Comparison of ENCODE assay signal across 15 cellular contexts in genomic region chr3:101810023-101810415, GRCh38. TPM values are rescaled to one million over a fixed set of nuclear protein-coding genes. Genes with fewer than 3 reads are reported as not detected.
A peak's percentile ranks its signal among the peaks of the same experiment; 100 is the strongest.
DNase-seq lines count a peak whose midpoint lies in the region; ATAC-seq and TF ChIP-seq lines count a peak whose summit lies in the region.
"Had no signal": no experiment of that assay in that cellular context is flagged by ENCODE, and none has a peak within 500 bp of the region (broad histone marks: within the 10 kb centered on the region; RNA-seq: fewer than 3 reads in every experiment).

No MANE protein-coding gene starts in this region.

- peak overlapping the region; percentile 30 for H3K27ac Mint-ChIP-seq in activated naive CD8-positive, alpha-beta T cell
- H3K27ac Mint-ChIP-seq in activated naive CD8-positive, alpha-beta T cell treated with anti-CD3 and anti-CD28 coated beads for 36 hours, result no peak overlapping the region
- H3K27ac Mint-ChIP-seq: dendritic cell treated with granulocyte-macrophage colony-stimulating factor and Interleukin-4, amounts not matched to agents 40 ng/mL and 50 ng/mL, for 4 days; neural progenitor cell had no signal

- no peaks in the 10 kb centered on the region for H3K27me3 Mint-ChIP-seq in activated naive CD8-positive, alpha-beta T cell
- no peaks in the 10 kb centered on the region for H3K27me3 Mint-ChIP-seq in activated naive CD8-positive, alpha-beta T cell treated with anti-CD3 and anti-CD28 coated beads for 36 hours
- H3K27me3 Mint-ChIP-seq: dendritic cell treated with granulocyte-macrophage colony-stimulating factor and Interleukin-4, amounts not matched to agents 40 ng/mL and 50 ng/mL, for 4 days had no signal

- no peaks in the 10 kb centered on the region for H3K36me3 Mint-ChIP-seq in activated naive CD8-positive, alpha-beta T cell
- H3K36me3 Mint-ChIP-seq in activated naive CD8-positive, alpha-beta T cell treated with anti-CD3 and anti-CD28 coated beads for 36 hours, result peaks cover 4% of the 10 kb centered on the region
- H3K36me3 Mint-ChIP-seq: neural progenitor cell had no signal

- no peak overlapping the region for H3K4me3 ChIP-seq in esophagus muscularis mucosa
- no peak overlapping the region for H3K4me3 ChIP-seq in thyroid gland (replicated peaks in 1 of 3)
- H3K4me3 ChIP-seq: neural progenitor cell had no signal

- no peak overlapping the region for H3K4me3 Mint-ChIP-seq in activated naive CD8-positive, alpha-beta T cell
- no peak overlapping the region for H3K4me3 Mint-ChIP-seq in activated naive CD8-positive, alpha-beta T cell treated with anti-CD3 and anti-CD28 coated beads for 36 hours
- H3K4me3 Mint-ChIP-seq: dendritic cell treated with granulocyte-macrophage colony-stimulating factor and Interleukin-4, amounts not matched to agents 40 ng/mL and 50 ng/mL, for 4 days; neural progenitor cell had no signal

- H3K36me3 ChIP-seq in esophagus muscularis mucosa (peaks cover 0 to 17% (median 12%) of the 10 kb centered on the region in 4 donors), thyroid gland (no peaks in the 10 kb centered on the region)
- H3K36me3 ChIP-seq: neural progenitor cell had no signal

- H3K27me3 ChIP-seq in esophagus muscularis mucosa (no peaks in the 10 kb centered on the region), thyroid gland (no peaks in the 10 kb centered on the region)
- H3K27me3 ChIP-seq: neural progenitor cell had no signal

- intact Hi-C loops in esophagus muscularis mucosa (cut with DNase I), result loop anchor here (5.0 to 10.0 kb wide), 2 partner anchors 37 to 165 kb away; partner anchors contain the start of gene NFKBIZ
- intact Hi-C loops in thyroid gland (cut with DNase I), result no loop called here

- TF ChIP-seq CTCF in esophagus muscularis mucosa (IDR thresholded peaks at IDR 0.05) (no peak), thyroid gland (IDR thresholded peaks at IDR 0.05) (no peak)

- no peak for ATAC-seq in GM18858 (IDR thresholded peaks at IDR 0.05; ENCODE audit: unreplicated experiment)
- ATAC-seq: sciatic nerve had no signal

- H3K4me1 ChIP-seq in esophagus muscularis mucosa (peaks cover 18 to 44% (median 36%) of the 10 kb centered on the region in 4 donors), thyroid gland (peaks cover 19 to 26% of the 10 kb centered on the region in 2 donors)

- TF ChIP-seq EP300 in esophagus muscularis mucosa (IDR thresholded peaks at IDR 0.05), result no peak

- H3K4me1 Mint-ChIP-seq in activated naive CD8-positive, alpha-beta T cell (ENCODE audit: low read depth), result peaks cover 40% of the 10 kb centered on the region
- H3K4me1 Mint-ChIP-seq in activated naive CD8-positive, alpha-beta T cell treated with anti-CD3 and anti-CD28 coated beads for 36 hours, result peaks cover 47% of the 10 kb centered on the region
- H3K4me1 Mint-ChIP-seq: neural progenitor cell had no signal

- TF ChIP-seq POLR2A in esophagus muscularis mucosa (IDR thresholded peaks at IDR 0.05; ENCODE audit: low read depth) (no peak), thyroid gland (IDR thresholded peaks at IDR 0.05) (no peak)

- DNase-seq in activated naive CD8-positive, alpha-beta T cell treated with anti-CD3 and anti-CD28 coated beads for 36 hours, result no peak
- DNase-seq in NCI-H446 treated with DMSO at 0.1 percent for 48 hours (lab: John Stamatoyannopoulos, UW) (peak; percentile 10), esophagus muscularis mucosa (ENCODE audit: extremely low spot score) (no peak), thyroid gland (peak; percentile 27 to 34), iPS-NIHi11 (ENCODE audit: low spot score) (no peak), GM19238 (ENCODE audit: insufficient read length, low spot score) (no peak)
- DNase-seq: activated T-cell treated with anti-CD3 and anti-CD28 coated beads for 4 hours, amygdala, hypothalamus, substantia nigra had no signal

- H3K27ac ChIP-seq in esophagus muscularis mucosa (replicated peaks in 1 of 4) (peak overlapping the region in 3 of 4 donors; percentile 24 to 53 (median 45)), thyroid gland (peak overlapping the region; percentile 56 to 74 (median 62))
- H3K27ac ChIP-seq: neural progenitor cell had no signal

- H3K9me3 ChIP-seq in esophagus muscularis mucosa, result no peaks in the 10 kb centered on the region
- no peaks in the 10 kb centered on the region for H3K9me3 ChIP-seq in thyroid gland

- H3K9me3 Mint-ChIP-seq in activated naive CD8-positive, alpha-beta T cell (ENCODE audit: low read depth), result no peaks in the 10 kb centered on the region
- no peaks in the 10 kb centered on the region for H3K9me3 Mint-ChIP-seq in activated naive CD8-positive, alpha-beta T cell treated with anti-CD3 and anti-CD28 coated beads for 36 hours
- H3K9me3 Mint-ChIP-seq: dendritic cell treated with granulocyte-macrophage colony-stimulating factor and Interleukin-4, amounts not matched to agents 40 ng/mL and 50 ng/mL, for 4 days; neural progenitor cell had no signal

RNA-seq across cellular contexts. Expression of gene NXPE3, which starts 31.0 kb away (rescaled TPM):
- 10 to 100 TPM; 19.9 to 22.5 TPM for total RNA-seq in activated naive CD8-positive, alpha-beta T cell treated with anti-CD3 and anti-CD28 coated beads for 36 hours
- total RNA-seq in esophagus muscularis mucosa, result 10 to 100 TPM; 12.4 to 19.5 (median 17.8) TPM
- total RNA-seq in thyroid gland, result 10 to 100 TPM; 10.5 to 18.9 (median 13.2) TPM

RNA-seq across cellular contexts. Expression of gene NFKBIZ, which starts 39.3 kb away (rescaled TPM):
- 10 to 100 TPM; 57.7 to 58.8 TPM for total RNA-seq in activated naive CD8-positive, alpha-beta T cell treated with anti-CD3 and anti-CD28 coated beads for 36 hours
- total RNA-seq in esophagus muscularis mucosa (100 to 1,000 TPM in 1 of 4 donors, 10 to 100 TPM in 3; 49.8 to 103 (median 95.4) TPM), thyroid gland (100 to 1,000 TPM in 1 of 4 donors, 10 to 100 TPM in 3; 37.5 to 132 (median 56.9) TPM)

Comparison
In these comparisons a context has a peak if more than half of its experiments do, and no peak if none do; other contexts are left out.
1. DNase-seq: peak in NCI-H446 treated with DMSO at 0.1 percent for 48 hours (single experiment) and thyroid gland (2 of 2); none in activated naive CD8-positive, alpha-beta T cell treated with anti-CD3 and anti-CD28 coated beads for 36 hours (single experiment), esophagus muscularis mucosa (single experiment), iPS-NIHi11 (single experiment) and GM19238 (single experiment).